ENCODE assay signal across 8 cellular contexts in genomic region chr19:39397360-39398296, GRCh38. TPM values are rescaled to one million over a fixed set of nuclear protein-coding genes. Genes with fewer than 3 reads are reported as not detected.
DNase-seq lines count a peak whose midpoint lies in the region; ATAC-seq, FAIRE-seq and TF ChIP-seq lines count a peak whose summit lies in the region.

No MANE protein-coding gene starts in this region.

- CTCF ChIA-PET in naive thymus-derived CD4-positive, alpha-beta T cell (lab: Charles Lee), result interaction anchor here (0.5 to 7.4 kb wide), 12 partner anchors 8 to 275 kb away, joined by 3 to 121 read pairs (median 4); partner anchors contain the start of genes PLEKHG2, RPS16 and ZFP36

- H3K9me3 Mint-ChIP-seq in naive thymus-derived CD4-positive, alpha-beta T cell, result no peaks in the 10 kb centered on the region

- peaks cover 0 to 21% (median 11%) of the 10 kb centered on the region in 5 donors for H3K36me3 Mint-ChIP-seq in naive thymus-derived CD4-positive, alpha-beta T cell

- peak; percentile 31 for ATAC-seq in GM18861 (IDR thresholded peaks at IDR 0.05; ENCODE audit: unreplicated experiment)
- peak; percentile 71 for ATAC-seq in naive thymus-derived CD4-positive, alpha-beta T cell

- intact Hi-C loops in esophagus muscularis mucosa (cut with DNase I), result loop anchor here (1.0 kb wide), 1 partner anchor 15 kb away; the partner anchor contains the start of gene PLEKHG2
- intact Hi-C loops in naive thymus-derived CD4-positive, alpha-beta T cell (cut with micrococcal nuclease), result loop anchor here (1.0 kb wide), 5 partner anchors 10 to 275 kb away; partner anchors contain the start of gene PLEKHG2 (in 2 of the 2)

- peak overlapping the region; percentile 99 for H3K27ac ChIP-seq in ACC112 (ENCODE audit: low read depth, low read length)
- H3K27ac ChIP-seq in esophagus muscularis mucosa (replicated peaks in 1 of 4), result peak overlapping the region; percentile 88 to 100 (median 99)
- H3K27ac ChIP-seq in naive thymus-derived CD4-positive, alpha-beta T cell (ENCODE audit: low read depth, low read length), result peak overlapping the region; percentile 63

- no peaks in the 10 kb centered on the region for H3K27me3 Mint-ChIP-seq in naive thymus-derived CD4-positive, alpha-beta T cell

- peak; percentile 98 to 99 (median 99) for TF ChIP-seq CTCF in esophagus muscularis mucosa (IDR thresholded peaks at IDR 0.05)

- peak; percentile 85 for DNase-seq in Jurkat, Clone E6-1 (ENCODE audit: low read depth, low spot score)
- DNase-seq in RCC 7860 (ENCODE audit: low spot score) (peak; percentile 66), esophagus muscularis mucosa (ENCODE audit: extremely low spot score) (peak; percentile 97)
- DNase-seq in activated T-cell treated with anti-CD3 and anti-CD28 coated beads, Interleukin-2, amount 50 U/mL, for 48 hours, result peak; percentile 96
- peak; percentile 88 to 97 (median 93) for DNase-seq in naive thymus-derived CD4-positive, alpha-beta T cell
- DNase-seq in stimulated activated naive CD4-positive, alpha-beta T cell (lab: John Stamatoyannopoulos, UW), result peak; percentile 83 to 95 (median 90)

- no peaks in the 10 kb centered on the region for H3K79me2 ChIP-seq in ACC112 (ENCODE audit: control insufficient read depth, insufficient read depth, low read length, unreplicated experiment)

- FAIRE-seq in RCC 7860 (lab: Jason Lieb, UNC), result no peak

- H3K27me3 ChIP-seq in ACC112 (ENCODE audit: insufficient read depth, low read length) (no peaks in the 10 kb centered on the region), esophagus muscularis mucosa (no peaks in the 10 kb centered on the region)
- no peaks in the 10 kb centered on the region for H3K27me3 ChIP-seq in naive thymus-derived CD4-positive, alpha-beta T cell (ENCODE audit: control insufficient read depth in 2 of 2, insufficient read depth in 2 of 2, low read length in 2 of 2)

- H3K4me3 ChIP-seq in ACC112 (ENCODE audit: low read depth, low read length) (no peak overlapping the region), esophagus muscularis mucosa (peak overlapping the region in 3 of 4 donors; percentile 1 to 23 (median 10))
- no peak overlapping the region for H3K4me3 ChIP-seq in Jurkat, Clone E6-1 (ENCODE audit: low read length)
- peak overlapping the region; percentile 57 for H3K4me3 ChIP-seq in naive thymus-derived CD4-positive, alpha-beta T cell (ENCODE audit: low read length)

- POLR2A ChIA-PET in naive thymus-derived CD4-positive, alpha-beta T cell (lab: Charles Lee), result interaction anchor here (0.7 to 10.1 kb wide), 12 partner anchors 10 to 1890 kb away, joined by 3 to 250 read pairs (median 5); partner anchors contain the start of genes EID2B, GMFG, PLEKHG2 and RPS16

- H3K4me1 ChIP-seq in ACC112 (ENCODE audit: control insufficient read depth, insufficient read depth, low read length, unreplicated experiment) (peaks cover 32% of the 10 kb centered on the region), esophagus muscularis mucosa (peaks cover 34 to 58% (median 51%) of the 10 kb centered on the region in 4 donors)
- peaks cover 39 to 42% of the 10 kb centered on the region in 2 donors for H3K4me1 ChIP-seq in naive thymus-derived CD4-positive, alpha-beta T cell (ENCODE audit: control insufficient read depth in 2 of 2, insufficient read depth in 2 of 2, low read length in 2 of 2)

- peak overlapping the region; percentile 84 to 96 (median 93) for H3K27ac Mint-ChIP-seq in naive thymus-derived CD4-positive, alpha-beta T cell

- WGBS in esophagus muscularis mucosa, result 39% methylated on average over 15 of the region's 17 CpGs

- TF ChIP-seq EP300 in esophagus muscularis mucosa (IDR thresholded peaks at IDR 0.05), result no peak

- no peaks in the 10 kb centered on the region for H3K36me3 ChIP-seq in ACC112 (ENCODE audit: insufficient read depth, low read length)
- peaks cover 10 to 44% (median 34%) of the 10 kb centered on the region in 4 donors for H3K36me3 ChIP-seq in esophagus muscularis mucosa
- H3K36me3 ChIP-seq in naive thymus-derived CD4-positive, alpha-beta T cell (ENCODE audit: control insufficient read depth in 2 of 3, insufficient read depth in 3 of 3, low read length in 3 of 3), result peaks cover 17 to 30% (median 21%) of the 10 kb centered on the region in 3 experiments

- H2AFZ ChIP-seq in ACC112 (ENCODE audit: low read length, unreplicated experiment), result no peak overlapping the region

- no peak for TF ChIP-seq POLR2A in esophagus muscularis mucosa (IDR thresholded peaks at IDR 0.05; ENCODE audit: low read depth)

- peaks cover 27 to 68% (median 56%) of the 10 kb centered on the region in 7 donors for H3K4me1 Mint-ChIP-seq in naive thymus-derived CD4-positive, alpha-beta T cell

- peak overlapping the region in 9 of 10 donors; percentile 48 to 80 (median 74) for H3K4me3 Mint-ChIP-seq in naive thymus-derived CD4-positive, alpha-beta T cell

- no peaks in the 10 kb centered on the region for H3K9me3 ChIP-seq in esophagus muscularis mucosa
- no peaks in the 10 kb centered on the region for H3K9me3 ChIP-seq in naive thymus-derived CD4-positive, alpha-beta T cell (ENCODE audit: control insufficient read depth in 2 of 3, low read length in 3 of 3)

RNA-seq across cellular contexts. Expression of gene MED29, which starts 6.5 kb away (rescaled TPM):
- 25.2 TPM for polyA plus RNA-seq in Jurkat, Clone E6-1 (2012; ENCODE audit: insufficient read depth, insufficient read length)
- total RNA-seq in esophagus muscularis mucosa, result 10 to 100 TPM; 24.9 to 58.0 (median 38.3) TPM
- total RNA-seq in naive thymus-derived CD4-positive, alpha-beta T cell, result 10 to 100 TPM; 44.2 to 57.2 (median 49.4) TPM
- 10 to 100 TPM; 57.4 to 61.0 TPM for polyA plus RNA-seq in naive thymus-derived CD4-positive, alpha-beta T cell

RNA-seq across cellular contexts. Expression of gene PAF1, which starts 6.7 kb away (rescaled TPM):
- polyA plus RNA-seq in Jurkat, Clone E6-1 (2012; ENCODE audit: insufficient read depth, insufficient read length), result 90.4 TPM
- 10 to 100 TPM; 31.6 to 47.2 (median 41.5) TPM for total RNA-seq in esophagus muscularis mucosa
- 100 to 1,000 TPM in 1 of 5 experiments, 10 to 100 TPM in 4; 42.8 to 104 (median 55.5) TPM for total RNA-seq in naive thymus-derived CD4-positive, alpha-beta T cell
- 10 to 100 TPM; 35.8 to 59.7 TPM for polyA plus RNA-seq in naive thymus-derived CD4-positive, alpha-beta T cell

RNA-seq across cellular contexts. Expression of gene ZFP36, which starts 9.0 kb away (rescaled TPM):
- polyA plus RNA-seq in Jurkat, Clone E6-1 (2012; ENCODE audit: insufficient read depth, insufficient read length), result 25.0 TPM
- 100 to 1,000 TPM; 135 to 577 (median 196) TPM for total RNA-seq in esophagus muscularis mucosa
- 1,000 to 10,000 TPM in 1 of 5 experiments, 100 to 1,000 TPM in 3, 10 to 100 TPM in 1; 72.1 to 1,250 (median 187) TPM for total RNA-seq in naive thymus-derived CD4-positive, alpha-beta T cell
- 10 to 100 TPM; 75.5 to 97.1 TPM for polyA plus RNA-seq in naive thymus-derived CD4-positive, alpha-beta T cell

RNA-seq across cellular contexts. Expression of gene PLEKHG2, which starts 14.8 kb away (rescaled TPM):
- 74.3 TPM for polyA plus RNA-seq in Jurkat, Clone E6-1 (2012; ENCODE audit: insufficient read depth, insufficient read length)
- total RNA-seq in esophagus muscularis mucosa, result 10 to 100 TPM; 16.7 to 38.4 (median 22.2) TPM
- total RNA-seq in naive thymus-derived CD4-positive, alpha-beta T cell, result 100 to 1,000 TPM in 1 of 5 experiments, 10 to 100 TPM in 4; 16.4 to 205 (median 58.2) TPM
- 10 to 100 TPM in 1 of 2 donors, 1 to 10 TPM in 1; 2.6 to 18.5 TPM for polyA plus RNA-seq in naive thymus-derived CD4-positive, alpha-beta T cell

RNA-seq across cellular contexts. Expression of gene RPS16, which starts 38.1 kb away (rescaled TPM):
- 2,430 TPM for polyA plus RNA-seq in Jurkat, Clone E6-1 (2012; ENCODE audit: insufficient read depth, insufficient read length)
- total RNA-seq in esophagus muscularis mucosa, result 1,000 to 10,000 TPM; 1,316 to 2,441 (median 1,971) TPM
- total RNA-seq in naive thymus-derived CD4-positive, alpha-beta T cell, result 1,000 to 10,000 TPM; 2,281 to 4,335 (median 4,063) TPM
- polyA plus RNA-seq in naive thymus-derived CD4-positive, alpha-beta T cell, result 1,000 to 10,000 TPM; 2,448 to 2,618 TPM

Comparison
In these comparisons a context has a peak if more than half of its experiments do, and no peak if none do; other contexts are left out.
1. H3K4me3 ChIP-seq: peak in esophagus muscularis mucosa (3 of 4) and naive thymus-derived CD4-positive, alpha-beta T cell (single experiment); none in ACC112 (single experiment) and Jurkat, Clone E6-1 (single experiment).
2. Peak in every context shown above with its lines, with median percentiles within 50 percentile points of each other: H3K27ac ChIP-seq and DNase-seq.